8 cellular contexts compared by ENCODE assay signal in the genomic region with DNA sequence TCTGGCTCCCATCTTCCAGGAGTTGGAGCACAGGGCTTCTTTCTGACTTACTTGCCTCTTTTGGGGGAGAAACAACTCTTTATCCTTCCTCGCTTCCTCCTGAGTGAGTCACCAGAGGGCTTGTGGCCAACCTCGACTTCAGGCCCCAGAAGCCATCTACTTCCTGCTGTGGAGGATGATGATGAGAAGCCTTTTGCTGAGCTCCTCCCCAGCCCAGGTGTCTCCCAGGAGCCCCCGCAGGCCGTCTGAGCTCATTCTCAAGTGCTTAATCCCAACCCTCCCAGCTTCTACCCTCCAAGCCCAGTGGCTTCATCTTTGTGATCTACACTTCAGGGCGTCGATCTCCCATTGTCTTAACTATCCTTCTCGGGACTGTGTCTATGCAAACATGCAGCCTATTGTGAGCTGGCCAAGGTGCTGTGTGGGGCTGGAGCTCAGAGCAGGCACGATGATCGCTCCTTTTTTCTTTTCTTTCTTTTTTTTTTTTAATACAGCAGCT. TPM values are rescaled to one million over a fixed set of nuclear protein-coding genes. Genes with fewer than 3 reads are reported as not detected.
DNase-seq lines count a peak whose midpoint lies in the region; ATAC-seq and TF ChIP-seq lines count a peak whose summit lies in the region.

No MANE protein-coding gene starts in this region.

- H3K36me3 ChIP-seq in DND-41 (ENCODE audit: insufficient read depth, low read length), result no peaks in the 10 kb centered on the region
- H3K36me3 ChIP-seq in PC-3 (ENCODE audit: low read depth, low read length), result 0 out of 2 replicates have a peak, but pooled peaks cover 4% of the 10 kb centered on the region
- no peaks in the 10 kb centered on the region for H3K36me3 ChIP-seq in neural progenitor cell
- peaks cover 33% of the 10 kb centered on the region for H3K36me3 ChIP-seq in left ventricle myocardium inferior
- no peaks in the 10 kb centered on the region for H3K36me3 ChIP-seq in smooth muscle cell (ENCODE audit: low read depth)

- peak; percentile 68 for DNase-seq in DND-41
- peak; percentile 74 for DNase-seq in PC-3
- peak; percentile 31 for DNase-seq in activated naive CD4-positive, alpha-beta T cell treated with Interleukin-2 at 50 U/mL for 16 hours
- peak; percentile 43 for DNase-seq in neural progenitor cell (ENCODE audit: low spot score)
- no peak for DNase-seq in left ventricle myocardium inferior
- DNase-seq in smooth muscle cell (lab: John Stamatoyannopoulos, UW; ENCODE audit: unreplicated experiment), result no peak

- H3K4me1 Mint-ChIP-seq in neural progenitor cell, result peaks cover 6% of the 10 kb centered on the region

- H3K4me1 ChIP-seq in DND-41 (ENCODE audit: insufficient read depth, low read length) (peaks cover 14% of the 10 kb centered on the region), PC-3 (ENCODE audit: insufficient read depth, low read length) (peaks cover 13% of the 10 kb centered on the region), neural progenitor cell (peaks cover 8% of the 10 kb centered on the region), left ventricle myocardium inferior (no peaks in the 10 kb centered on the region), smooth muscle cell (ENCODE audit: low read depth) (peaks cover 7% of the 10 kb centered on the region)

- H3K9me3 ChIP-seq in DND-41 (ENCODE audit: insufficient read depth, low read length, severe bottlenecking) (no peaks in the 10 kb centered on the region), PC-3 (ENCODE audit: low read length) (no peaks in the 10 kb centered on the region), neural progenitor cell (ENCODE audit: low read depth) (no peaks in the 10 kb centered on the region), left ventricle myocardium inferior (replicated peaks) (no peaks in the 10 kb centered on the region), smooth muscle cell (replicated peaks; ENCODE audit: low read depth) (no peaks in the 10 kb centered on the region)

- H3K27ac ChIP-seq in DND-41 (ENCODE audit: low read length) (peak overlapping the region; percentile 24; the same call in 1 of the 2 replicates), PC-3 (ENCODE audit: low read length) (0 out of 2 replicates have a peak overlapping the region, but pooled peaks have one; percentile 5), neural progenitor cell (no peak overlapping the region), left ventricle myocardium inferior (replicated peaks) (no peak overlapping the region), smooth muscle cell (ENCODE audit: low read depth) (no peak overlapping the region)

- no peaks in the 10 kb centered on the region for H3K36me3 Mint-ChIP-seq in neural progenitor cell

- no peak for TF ChIP-seq CTCF in DND-41 (IDR thresholded peaks at IDR 0.05; ENCODE audit: borderline replicate concordance, extremely low read depth, low read length, poor library complexity, severe bottlenecking)
- no peak for TF ChIP-seq CTCF in PC-3 (conservative IDR thresholded peaks at IDR 0.05; ENCODE audit: low read depth, low read length)
- no peak for TF ChIP-seq CTCF in neural progenitor cell (IDR thresholded peaks at IDR 0.05)
- no peak for TF ChIP-seq CTCF in left ventricle myocardium inferior (IDR thresholded peaks at IDR 0.05; ENCODE audit: borderline replicate concordance)
- no peak for TF ChIP-seq CTCF in smooth muscle cell (IDR thresholded peaks at IDR 0.05; ENCODE audit: borderline replicate concordance, insufficient read depth, poor library complexity, severe bottlenecking)

- H2AFZ ChIP-seq in DND-41 (ENCODE audit: low read depth, low read length) (peak overlapping the region; percentile 40; the same call in 1 of the 2 replicates), PC-3 (ENCODE audit: low read length) (no peak overlapping the region), neural progenitor cell (replicated peaks) (peak overlapping the region; percentile 40), smooth muscle cell (ENCODE audit: low read depth) (no peak overlapping the region)

- no peaks in the 10 kb centered on the region for H3K27me3 ChIP-seq in DND-41 (ENCODE audit: insufficient read depth, low read length, poor library complexity)
- H3K27me3 ChIP-seq in PC-3 (ENCODE audit: low read length), result no peaks in the 10 kb centered on the region
- H3K27me3 ChIP-seq in neural progenitor cell, result no peaks in the 10 kb centered on the region
- no peaks in the 10 kb centered on the region for H3K27me3 ChIP-seq in left ventricle myocardium inferior (ENCODE audit: low read depth)
- H3K27me3 ChIP-seq in smooth muscle cell (ENCODE audit: low read depth), result no peaks in the 10 kb centered on the region

- WGBS in smooth muscle cell (ENCODE audit: low lambda C conversion rate), result 53% methylated on average over 9 of the region's 9 CpGs

- no peaks in the 10 kb centered on the region for H3K27me3 Mint-ChIP-seq in neural progenitor cell (ENCODE audit: insufficient read depth, low read depth)

- CTCF ChIA-PET in PC-3 (lab: Charles Lee), result no interaction called here

- H3K79me2 ChIP-seq in DND-41 (ENCODE audit: insufficient read depth, low read length), result no peaks in the 10 kb centered on the region
- H3K79me2 ChIP-seq in PC-3 (ENCODE audit: low read length), result no peaks in the 10 kb centered on the region
- no peaks in the 10 kb centered on the region for H3K79me2 ChIP-seq in neural progenitor cell (ENCODE audit: low read depth)
- no peaks in the 10 kb centered on the region for H3K79me2 ChIP-seq in smooth muscle cell (ENCODE audit: low read depth)

- BruUV-seq in PC-3 (replicated peaks; lab: Mats Ljungman, UMichigan), result no TSS peak

- H3K9me2 ChIP-seq in PC-3 (replicated peaks; ENCODE audit: low read length), result no peaks in the 10 kb centered on the region

- ATAC-seq in DND-41 (ENCODE audit: insufficient read depth, low read depth), result peak; percentile 86
- peak; percentile 65 for ATAC-seq in PC-3
- ATAC-seq in HG02885 (IDR thresholded peaks at IDR 0.05; ENCODE audit: poor library complexity, unreplicated experiment), result no peak
- ATAC-seq in GM19467 (IDR thresholded peaks at IDR 0.05; ENCODE audit: unreplicated experiment), result no peak

- H3K27ac Mint-ChIP-seq in neural progenitor cell, result peak overlapping the region; percentile 3

- intact Hi-C loops in PC-3 (cut with micrococcal nuclease), result no loop called here
- intact Hi-C loops in left ventricle myocardium inferior (cut with micrococcal nuclease), result no loop called here

- no peak overlapping the region; the same call in 1 of the 2 replicates for H3K9ac ChIP-seq in DND-41 (ENCODE audit: low read depth, low read length)
- no peak overlapping the region for H3K9ac ChIP-seq in PC-3 (ENCODE audit: low read length)
- H3K9ac ChIP-seq in neural progenitor cell, result no peak overlapping the region
- no peak overlapping the region for H3K9ac ChIP-seq in smooth muscle cell (ENCODE audit: low read depth)

- H3K9me3 Mint-ChIP-seq in neural progenitor cell, result no peaks in the 10 kb centered on the region

- H3K4me3 ChIP-seq in DND-41 (ENCODE audit: low read depth in 1 of 2, low read length in 2 of 2) (no peak overlapping the region), PC-3 (ENCODE audit: low read length) (no peak overlapping the region), neural progenitor cell (no peak overlapping the region), left ventricle myocardium inferior (no peak overlapping the region), smooth muscle cell (no peak overlapping the region)

- H3K4me3 Mint-ChIP-seq in neural progenitor cell, result no peak overlapping the region

- H3K4me2 ChIP-seq in DND-41 (ENCODE audit: insufficient read depth, low read length) (no peak overlapping the region; the same call in 1 of the 2 replicates), PC-3 (ENCODE audit: low read length) (peak overlapping the region; percentile 21), neural progenitor cell (peak overlapping the region; percentile 62), smooth muscle cell (no peak overlapping the region)

- POLR2A ChIA-PET in PC-3 (lab: Charles Lee; ENCODE audit: unreplicated experiment), result no interaction called here

- H3F3A ChIP-seq in PC-3 (ENCODE audit: low read length, unreplicated experiment) (no peaks in the 10 kb centered on the region), neural progenitor cell (ENCODE audit: low read depth) (no peaks in the 10 kb centered on the region), smooth muscle cell (ENCODE audit: low read depth) (no peaks in the 10 kb centered on the region)

- H4K20me1 ChIP-seq in DND-41 (ENCODE audit: insufficient read depth, low read length), result no peaks in the 10 kb centered on the region; the same call in 1 of the 2 replicates
- H4K20me1 ChIP-seq in PC-3 (ENCODE audit: low read length), result no peaks in the 10 kb centered on the region
- H4K20me1 ChIP-seq in neural progenitor cell (ENCODE audit: low read depth), result no peaks in the 10 kb centered on the region
- no peaks in the 10 kb centered on the region for H4K20me1 ChIP-seq in smooth muscle cell (ENCODE audit: low read depth)

RNA-seq across cellular contexts. Expression of a gene that starts 27.9 kb away (rescaled TPM):
- total RNA-seq in PC-3 (2014; rRNA removed) (14.4 and 25.5 TPM in 2 replicates), neural progenitor cell (ENCODE audit: low replicate concordance) (1.6 and 6.6 TPM in 2 replicates), left ventricle myocardium inferior (2.2 TPM), smooth muscle cell (2.9 and 3.6 TPM in 2 replicates)
- 2.6 and 4.7 TPM in 2 replicates for polyA plus RNA-seq in smooth muscle cell

RNA-seq across cellular contexts. Expression of a gene that starts 35.0 kb away (rescaled TPM):
- total RNA-seq in PC-3 (2014; rRNA removed) (21.4 and 24.9 TPM in 2 replicates), neural progenitor cell (ENCODE audit: low replicate concordance) (0.43 and 0.90 TPM in 2 replicates), left ventricle myocardium inferior (11.2 TPM), smooth muscle cell (3.0 and 3.2 TPM in 2 replicates)
- 3.0 and 3.1 TPM in 2 replicates for polyA plus RNA-seq in smooth muscle cell

Comparison
In these comparisons a context has a peak if more than half of its experiments do, and no peak if none do; other contexts are left out.
1. ATAC-seq: peak in DND-41 (single experiment) and PC-3 (single experiment); none in HG02885 (single experiment) and GM19467 (single experiment).
2. DNase-seq: peak in DND-41 (single experiment), PC-3 (single experiment), activated naive CD4-positive, alpha-beta T cell treated with Interleukin-2 at 50 U/mL for 16 hours (single experiment) and neural progenitor cell (single experiment); none in left ventricle myocardium inferior (single experiment) and smooth muscle cell (single experiment).
3. H2AFZ ChIP-seq: peak in DND-41 (single experiment) and neural progenitor cell (single experiment); none in PC-3 (single experiment) and smooth muscle cell (single experiment).
4. H3K27ac ChIP-seq: peak in DND-41 (single experiment) and PC-3 (single experiment); none in neural progenitor cell (single experiment), left ventricle myocardium inferior (single experiment) and smooth muscle cell (single experiment).
5. H3K4me2 ChIP-seq: peak in PC-3 (single experiment) and neural progenitor cell (single experiment); none in DND-41 (single experiment) and smooth muscle cell (single experiment).